ENCODE assay signal across 8 cellular contexts in genomic region chr2:237731663-237732062, GRCh38.
A peak's percentile ranks its signal among the peaks of the same experiment; 100 is the strongest.
DNase-seq lines count a peak whose midpoint lies in the region; ATAC-seq and TF ChIP-seq lines count a peak whose summit lies in the region.

No MANE protein-coding gene starts in this region.

- DNase-seq in A673 (ENCODE audit: low spot score) (peak; percentile 40), IMR-90 (peak; percentile 81), kidney tubule cell (ENCODE audit: low spot score) (peak; percentile 86), germinal center (ENCODE audit: low spot score) (no peak), KG1 (lab: John Stamatoyannopoulos, UW) (no peak)
- no peak for DNase-seq in activated naive CD4-positive, alpha-beta T cell treated with anti-CD3 and anti-CD28 coated beads, Interleukin-2, amount 10 ng/mL, durations not matched to agents 7 days and 5 days

- H3K14ac ChIP-seq in IMR-90 (replicated peaks; ENCODE audit: low read depth, low read length) = no peak overlapping the region

- H4K8ac ChIP-seq in IMR-90 (ENCODE audit: low read depth in 2 of 2, low read length in 2 of 2) = no peak overlapping the region; a peak in 1 of 4 replicates

- CTCF ChIA-PET in A673 (lab: Charles Lee) = no interaction called here
- CTCF ChIA-PET in IMR-90 (lab: Yijun Ruan, JAX) = interaction anchor here (1.0 kb wide), 1 partner anchor 14 kb away, joined by 4 read pairs; no protein-coding TSS in a partner anchor
- CTCF ChIA-PET in activated naive CD4-positive, alpha-beta T cell treated with anti-CD3 and anti-CD28 coated beads, Interleukin-2, amount 10 ng/mL, durations not matched to agents 7 days and 5 days (lab: Charles Lee) = interaction anchor here (0.8 to 8.1 kb wide), 6 partner anchors 11 to 150 kb away, joined by 3 to 39 read pairs (median 4); no protein-coding TSS in a partner anchor

- H3K36me3 ChIP-seq in A673 (ENCODE audit: insufficient read depth, low read length, poor library complexity, severe bottlenecking) = no peaks in the 10 kb centered on the region
- H3K36me3 ChIP-seq in IMR-90 (ENCODE audit: control insufficient read depth, insufficient read depth, low read length) = peaks cover 14% of the 10 kb centered on the region
- H3K36me3 ChIP-seq in subcutaneous abdominal adipose tissue (ENCODE audit: control insufficient read depth in 5 of 5, insufficient read depth in 5 of 5, low read length in 5 of 5) = peaks cover 0 to 9% (median 9%) of the 10 kb centered on the region in 5 donors

- intact Hi-C loops in A673 (cut with micrococcal nuclease; ENCODE audit: unreplicated experiment) (no loop called here), IMR-90 (cut with micrococcal nuclease) (no loop called here)

- H3K9me3 ChIP-seq in A673 (ENCODE audit: low read depth, low read length, poor library complexity, severe bottlenecking) = no peaks in the 10 kb centered on the region
- H3K9me3 ChIP-seq in IMR-90 (ENCODE audit: control insufficient read depth, insufficient read depth, low read length) = no peaks in the 10 kb centered on the region
- H3K9me3 ChIP-seq in subcutaneous abdominal adipose tissue (ENCODE audit: control insufficient read depth in 5 of 5, low read length in 5 of 5) = no peaks in the 10 kb centered on the region

- H2AK9ac ChIP-seq in IMR-90 (replicated peaks; ENCODE audit: low read depth, low read length, poor library complexity) = no peak overlapping the region

- no peak overlapping the region for H3K4me3 ChIP-seq in A673 (ENCODE audit: low read depth, low read length, poor library complexity, severe bottlenecking)
- H3K4me3 ChIP-seq in IMR-90 (ENCODE audit: insufficient read depth, low read depth, low read length) = no peak overlapping the region
- peak overlapping the region in 1 of 5 donors; percentile 19 for H3K4me3 ChIP-seq in subcutaneous abdominal adipose tissue (ENCODE audit: low read depth in 1 of 5, low read length in 5 of 5)

- peaks cover 34 to 88% of the 10 kb centered on the region in 2 experiments for H3K79me1 ChIP-seq in IMR-90 (ENCODE audit: low read depth in 1 of 2, low read length in 2 of 2)

- H3K9me3 Mint-ChIP-seq in activated naive CD4-positive, alpha-beta T cell treated with anti-CD3 and anti-CD28 coated beads, Interleukin-2, amount 10 ng/mL, durations not matched to agents 7 days and 5 days = no peaks in the 10 kb centered on the region

- H3K9me1 ChIP-seq in IMR-90 (ENCODE audit: insufficient read depth, low read length) = peaks cover 26% of the 10 kb centered on the region

- H3K56ac ChIP-seq in IMR-90 (ENCODE audit: extremely low read depth, insufficient read depth, low read length) = no peak overlapping the region

- WGBS in IMR-90 (ENCODE audit: extremely low coverage in 2 of 2, insufficient read length in 1 of 2), 2 experiments = no CpG with 5 or more reads among the region's 6 CpGs

- peak overlapping the region; percentile 15; the same call in 1 of the 2 replicates for H3K23ac ChIP-seq in IMR-90 (ENCODE audit: low read depth, low read length)

- no peak overlapping the region for H3K4me3 Mint-ChIP-seq in activated naive CD4-positive, alpha-beta T cell treated with anti-CD3 and anti-CD28 coated beads, Interleukin-2, amount 10 ng/mL, durations not matched to agents 7 days and 5 days

- peaks cover 28% of the 10 kb centered on the region for H3K4me1 Mint-ChIP-seq in activated naive CD4-positive, alpha-beta T cell treated with anti-CD3 and anti-CD28 coated beads, Interleukin-2, amount 10 ng/mL, durations not matched to agents 7 days and 5 days

- no peak overlapping the region for H4K5ac ChIP-seq in IMR-90 (ENCODE audit: low read depth, low read length)

- H3K27ac ChIP-seq in A673 (ENCODE audit: low read depth, low read length, poor library complexity, severe bottlenecking) (no peak overlapping the region), IMR-90 (ENCODE audit: insufficient read depth, low read length) (no peak overlapping the region), subcutaneous abdominal adipose tissue (ENCODE audit: low read depth, low read length) (peak overlapping the region; percentile 74)

- in situ Hi-C loops in IMR-90 (cut with MboI; ENCODE audit: low sequenced_read_pairs) = loop anchor here (25.0 kb wide), 1 partner anchor 619 kb away; no protein-coding TSS in a partner anchor

- no peaks in the 10 kb centered on the region for H3K27me3 Mint-ChIP-seq in activated naive CD4-positive, alpha-beta T cell treated with anti-CD3 and anti-CD28 coated beads, Interleukin-2, amount 10 ng/mL, durations not matched to agents 7 days and 5 days

- peaks cover 61% of the 10 kb centered on the region for H4K20me1 ChIP-seq in IMR-90 (ENCODE audit: insufficient read depth, low read length)

- no peak for TF ChIP-seq CTCF in A673 (conservative IDR thresholded peaks at IDR 0.05; ENCODE audit: low read depth, low read length)
- no peak for TF ChIP-seq CTCF in IMR-90 (conservative IDR thresholded peaks at IDR 0.05; ENCODE audit: low read depth, low read length)

- no peak overlapping the region for H2AFZ ChIP-seq in IMR-90 (replicated peaks; ENCODE audit: low read length, poor library complexity)

- no peak overlapping the region for H3K9ac ChIP-seq in IMR-90 (ENCODE audit: low read depth, low read length)
- no peak overlapping the region for H3K9ac ChIP-seq in subcutaneous abdominal adipose tissue (ENCODE audit: low read length in 5 of 5)

- POLR2A ChIA-PET in A673 (lab: Charles Lee; ENCODE audit: low non-redundant PET) = no interaction called here
- POLR2A ChIA-PET in IMR-90 (lab: Charles Lee; ENCODE audit: unreplicated experiment) = interaction anchor here (0.5 kb wide), 1 partner anchor 40 kb away, joined by 4 read pairs; no protein-coding TSS in a partner anchor

- no peak for TF ChIP-seq RAD21 in IMR-90 (IDR thresholded peaks at IDR 0.05; ENCODE audit: low read length)

- no peak overlapping the region for H4K91ac ChIP-seq in IMR-90 (ENCODE audit: insufficient read depth, low read depth, low read length)

- H3K4ac ChIP-seq in IMR-90 (ENCODE audit: low read depth, low read length) = no peak overlapping the region

- peak; percentile 78 for ATAC-seq in IMR-90 (ENCODE audit: low read depth)
- ATAC-seq in HG02885 (IDR thresholded peaks at IDR 0.05; ENCODE audit: poor library complexity, unreplicated experiment) = no peak

- no peak overlapping the region for H3K4me2 ChIP-seq in IMR-90 (ENCODE audit: low read depth, low read length)

- H3K27me3 ChIP-seq in A673 (replicated peaks; ENCODE audit: insufficient read depth, low read depth, low read length, poor library complexity) (no peaks in the 10 kb centered on the region), IMR-90 (ENCODE audit: control insufficient read depth, insufficient read depth, low read length) (no peaks in the 10 kb centered on the region), subcutaneous abdominal adipose tissue (ENCODE audit: control insufficient read depth in 5 of 5, insufficient read depth in 4 of 5, low read length in 5 of 5) (no peaks in the 10 kb centered on the region)

- no peak overlapping the region for H2BK5ac ChIP-seq in IMR-90 (ENCODE audit: low read depth, low read length, poor library complexity, severe bottlenecking)

- no peak overlapping the region for H2AK5ac ChIP-seq in IMR-90 (ENCODE audit: low read depth, low read length)

- H3K36me3 Mint-ChIP-seq in activated naive CD4-positive, alpha-beta T cell treated with anti-CD3 and anti-CD28 coated beads, Interleukin-2, amount 10 ng/mL, durations not matched to agents 7 days and 5 days = peaks cover 23% of the 10 kb centered on the region

- no peak overlapping the region for H2BK20ac ChIP-seq in IMR-90 (ENCODE audit: low read depth, low read length)

- no peak for TF ChIP-seq POLR2A in IMR-90 (IDR thresholded peaks at IDR 0.05; ENCODE audit: low read depth, low read length)

- no TSS peak for BruUV-seq in A673 (replicated peaks; lab: Mats Ljungman, UMichigan)
- BruUV-seq in IMR-90 (replicated peaks; lab: Mats Ljungman, UMichigan) = no TSS peak

- no peak overlapping the region for H2BK120ac ChIP-seq in IMR-90 (ENCODE audit: low read depth, low read length)

- dilution Hi-C loops in IMR-90 (cut with HindIII; ENCODE audit: low sequenced_read_pairs, unreplicated experiment) = no loop called here

- peak overlapping the region; percentile 24 for H3K27ac Mint-ChIP-seq in activated naive CD4-positive, alpha-beta T cell treated with anti-CD3 and anti-CD28 coated beads, Interleukin-2, amount 10 ng/mL, durations not matched to agents 7 days and 5 days

- H3K18ac ChIP-seq in IMR-90 (ENCODE audit: low read depth, low read length) = no peak overlapping the region

- H2BK15ac ChIP-seq in IMR-90 (ENCODE audit: low read depth, low read length) = no peak overlapping the region

- peaks cover 32% of the 10 kb centered on the region for H3K4me1 ChIP-seq in A673 (ENCODE audit: insufficient read depth, low read length, poor library complexity, severe bottlenecking)
- peaks cover 24% of the 10 kb centered on the region for H3K4me1 ChIP-seq in IMR-90 (ENCODE audit: control insufficient read depth, insufficient read depth, low read length)
- peaks cover 3 to 90% (median 33%) of the 10 kb centered on the region in 5 donors for H3K4me1 ChIP-seq in subcutaneous abdominal adipose tissue (ENCODE audit: control insufficient read depth in 5 of 5, insufficient read depth in 5 of 5, low read length in 5 of 5)

TF ChIP-seq in IMR-90, 13 proteins besides CTCF, POLR2A, EP300 and RAD21 (continues in another document):
- no peak for TF ChIP-seq SMC3 (IDR thresholded peaks at IDR 0.05; ENCODE audit: low read depth, low read length)
- no peak for TF ChIP-seq RFX5 (IDR thresholded peaks at IDR 0.05; ENCODE audit: low read depth, low read length)
- peak; percentile 24; the same call in 1 of the 2 replicates for TF ChIP-seq NFE2L2 (IDR thresholded peaks at IDR 0.05; ENCODE audit: low read depth, low read length)
- no peak for TF ChIP-seq MAFK (IDR thresholded peaks at IDR 0.05; ENCODE audit: low read depth, low read length)
- no peak for TF ChIP-seq CHD1 (IDR thresholded peaks at IDR 0.05; ENCODE audit: low read depth, low read length)
- TF ChIP-seq, protein P1, sequence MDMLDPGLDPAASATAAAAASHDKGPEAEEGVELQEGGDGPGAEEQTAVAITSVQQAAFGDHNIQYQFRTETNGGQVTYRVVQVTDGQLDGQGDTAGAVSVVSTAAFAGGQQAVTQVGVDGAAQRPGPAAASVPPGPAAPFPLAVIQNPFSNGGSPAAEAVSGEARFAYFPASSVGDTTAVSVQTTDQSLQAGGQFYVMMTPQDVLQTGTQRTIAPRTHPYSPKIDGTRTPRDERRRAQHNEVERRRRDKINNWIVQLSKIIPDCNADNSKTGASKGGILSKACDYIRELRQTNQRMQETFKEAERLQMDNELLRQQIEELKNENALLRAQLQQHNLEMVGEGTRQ (IDR thresholded peaks at IDR 0.05; ENCODE audit: low read depth, low read length) = no peak
- TF ChIP-seq FOS (IDR thresholded peaks at IDR 0.05; ENCODE audit: low read depth, low read length) = peak; percentile 48
- TF ChIP-seq CEBPB (IDR thresholded peaks at IDR 0.05; ENCODE audit: low read depth, low read length) = no peak
- no peak for TF ChIP-seq MXI1 (IDR thresholded peaks at IDR 0.05; ENCODE audit: borderline replicate concordance, low read depth, low read length)

Comparison
In these comparisons a context has a peak if more than half of its experiments do, and no peak if none do; other contexts are left out.
1. DNase-seq: peak in A673 (single experiment), IMR-90 (single experiment) and kidney tubule cell (single experiment); none in activated naive CD4-positive, alpha-beta T cell treated with anti-CD3 and anti-CD28 coated beads, Interleukin-2, amount 10 ng/mL, durations not matched to agents 7 days and 5 days (single experiment), germinal center (single experiment) and KG1 (single experiment).